8 cellular contexts compared by ENCODE assay signal in the genomic region with DNA sequence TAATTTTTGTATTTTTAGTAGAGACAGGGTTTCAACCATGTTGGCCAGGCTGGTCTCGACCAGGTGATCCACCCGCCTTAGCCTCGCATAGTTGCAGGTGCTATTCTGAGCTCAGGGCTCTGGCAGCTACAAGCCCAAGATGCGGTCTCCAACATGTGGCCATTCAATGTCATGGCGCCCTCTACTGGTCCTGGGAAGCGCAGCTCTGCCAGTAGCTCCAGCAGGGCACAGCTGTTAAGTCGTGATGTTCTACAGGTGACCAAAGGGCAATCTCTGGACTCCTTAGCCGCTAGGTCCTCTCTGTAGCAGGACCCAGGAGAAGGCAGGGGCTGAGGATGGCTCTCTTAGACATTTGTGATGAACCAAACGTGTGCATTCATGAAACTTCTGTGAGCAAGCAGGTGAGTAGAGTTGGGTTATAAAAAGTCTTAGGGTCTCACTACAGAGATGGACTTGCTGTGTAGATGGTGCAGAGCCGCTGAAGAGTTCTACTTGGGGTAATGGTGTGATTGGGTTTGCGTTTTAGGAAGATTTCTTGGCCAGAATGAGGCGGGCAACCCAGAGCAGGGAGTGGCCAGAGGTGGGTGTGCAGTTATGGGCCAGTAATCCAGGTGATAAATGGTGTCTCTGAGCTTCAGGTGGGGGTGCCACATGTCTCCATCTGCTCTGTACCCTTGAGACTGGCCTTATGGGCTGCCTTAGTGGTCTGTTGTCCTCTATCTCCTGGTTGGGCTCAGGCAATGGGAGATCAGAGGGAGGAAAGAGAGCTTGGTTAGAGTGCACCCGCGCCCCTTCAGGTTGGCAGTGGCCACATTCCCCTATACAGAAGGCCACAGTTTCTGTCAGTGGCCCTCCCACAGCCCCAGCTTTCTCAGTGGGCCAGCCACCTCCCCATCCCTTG. TPM values are rescaled to one million over a fixed set of nuclear protein-coding genes. Genes with fewer than 3 reads are reported as not detected.
DNase-seq lines count a peak whose midpoint lies in the region; ATAC-seq and TF ChIP-seq lines count a peak whose summit lies in the region.

No MANE protein-coding gene starts in this region.

- H3K36me3 ChIP-seq in SJCRH30 (no peaks in the 10 kb centered on the region), psoas muscle (ENCODE audit: insufficient read depth in 1 of 2, low read depth in 1 of 2) (no peaks in the 10 kb centered on the region)

- 30 to 31% (median 30%) methylated on average over 14 of the region's 14 CpGs for WGBS in psoas muscle, 3 donors

- ATAC-seq in GM21528 (IDR thresholded peaks at IDR 0.05; ENCODE audit: low FRiP score, unreplicated experiment) (peak; percentile 85), psoas muscle (no peak), HG03097 (IDR thresholded peaks at IDR 0.05; ENCODE audit: low FRiP score, unreplicated experiment) (no peak)

- DNase-seq in EH (ENCODE audit: low read depth) (peak; percentile 79), LHCN-M2 (ENCODE audit: low read depth) (peak; percentile 63), SJCRH30 (peak; percentile 68 to 86), head of caudate nucleus (peak; percentile 62 to 90 (median 79)), psoas muscle (peak in 1 of 2 donors; percentile 27)
- peak; percentile 66 for DNase-seq in activated naive CD4-positive, alpha-beta T cell treated with Interleukin-2 at 50 U/mL for 16 hours

- peaks cover 9% of the 10 kb centered on the region for H3K4me1 ChIP-seq in SJCRH30
- H3K4me1 ChIP-seq in psoas muscle, result no peaks in the 10 kb centered on the region

- peak; percentile 38 for TF ChIP-seq CTCF in psoas muscle (IDR thresholded peaks at IDR 0.05)

- intact Hi-C loops in head of caudate nucleus (cut with DNase I), result no loop called here
- intact Hi-C loops in psoas muscle (cut with DNase I), result loop anchor here in 1 of 2 donors (5.0 kb wide), 1 partner anchor 195 kb away; no protein-coding TSS in a partner anchor

- H3K27ac ChIP-seq in SJCRH30, result no peak overlapping the region
- no peak overlapping the region for H3K27ac ChIP-seq in psoas muscle

- H3K4me3 ChIP-seq in SJCRH30 (no peak overlapping the region), psoas muscle (no peak overlapping the region)

- H3K27me3 ChIP-seq in SJCRH30 (no peaks in the 10 kb centered on the region), psoas muscle (ENCODE audit: insufficient read depth in 3 of 3, low read length in 2 of 3) (peaks cover 0 to 3% (median 0%) of the 10 kb centered on the region in 3 donors)

- H3K9me3 ChIP-seq in SJCRH30 (replicated peaks) (no peaks in the 10 kb centered on the region), psoas muscle (peaks cover 15% of the 10 kb centered on the region)

RNA-seq across cellular contexts. Expression of gene IL37, which starts 31.0 kb away (rescaled TPM):
- total RNA-seq in LHCN-M2 (2014; rRNA removed) (0.75 TPM in 1 of 2 replicates, not detected in the other), psoas muscle (not detected)
- 0.11 TPM for polyA plus RNA-seq in LHCN-M2 (2012)
- 0.22 and 0.25 TPM in 2 replicates for total RNA-seq in SJCRH30 (2014; rRNA removed; shearing (Covaris generic))
- not detected for polyA plus RNA-seq in psoas muscle

RNA-seq across cellular contexts. Expression of gene IL36G, which starts 35.8 kb away (rescaled TPM):
- total RNA-seq in LHCN-M2 (2014; rRNA removed) (not detected in 2 replicates), psoas muscle (not detected)
- not detected for polyA plus RNA-seq in LHCN-M2 (2012)
- total RNA-seq in SJCRH30 (2014; rRNA removed; shearing (Covaris generic)), result not detected in 2 replicates
- not detected for polyA plus RNA-seq in psoas muscle
